ENCODE assay signal across 22 cellular contexts in genomic region chr4:125357675-125358074, GRCh38. TPM values are rescaled to one million over a fixed set of nuclear protein-coding genes. Genes with fewer than 3 reads are reported as not detected.
DNase-seq lines count a peak whose midpoint lies in the region; ATAC-seq, FAIRE-seq and TF ChIP-seq lines count a peak whose summit lies in the region.
"Had no signal": no experiment of that assay in that cellular context is flagged by ENCODE, and none has a peak within 500 bp of the region (broad histone marks: within the 10 kb centered on the region; RNA-seq: fewer than 3 reads in every experiment).

No MANE protein-coding gene starts in this region.

- H3K27ac ChIP-seq in HUES6 (ENCODE audit: low read depth, low read length) (peak overlapping the region; percentile 62; the same call in 1 of the 2 replicates), H1 (ENCODE audit: low read depth, low read length) (no peak overlapping the region)
- H3K27ac ChIP-seq: HL-60 had no signal

- DNase-seq in ELF-1 (ENCODE audit: low read depth, low spot score), result peak; percentile 70
- peak in 1 of 2 experiments; percentile 81 for DNase-seq in H1 (ENCODE audit: low read depth in 1 of 2, low spot score in 2 of 2)
- DNase-seq in iPS-NIHi7 (ENCODE audit: extremely low spot score), result peak; percentile 29
- no peak for DNase-seq in NCI-H2171 (lab: John Stamatoyannopoulos, UW)
- no peak for DNase-seq in cortex of kidney (lab: John Stamatoyannopoulos, UW)
- DNase-seq in LoVo (ENCODE audit: low spot score), result no peak
- DNase-seq: CD8-positive, alpha-beta T cell; DMS79; GOT3; KBM-7; NCI-H1048; NCI-H146; NCI-H226; NCI-H524 treated with DMSO at 0.1 percent for 48 hours had no signal

- H3K4ac ChIP-seq in H1 (replicated peaks; ENCODE audit: insufficient read length, low read depth, low read length), result no peak overlapping the region

- H2BK5ac ChIP-seq in H1 (ENCODE audit: low read depth, low read length), result no peak overlapping the region

- CTCF ChIA-PET in H1 (lab: Charles Lee; ENCODE audit: partially characterized antibody), result interaction anchor here (0.7 to 1.8 kb wide), 2 partner anchors 40 to 114 kb away, joined by 3 to 5 read pairs; no protein-coding TSS in a partner anchor

- no peak overlapping the region for H4K91ac ChIP-seq in H1 (replicated peaks; ENCODE audit: insufficient read length, low read length)

- POLR2A ChIA-PET in H1 (lab: Charles Lee; ENCODE audit: partially characterized antibody), result no interaction called here

- no peak overlapping the region for H2BK12ac ChIP-seq in H1 (ENCODE audit: low read depth, low read length)

- H3K18ac ChIP-seq in H1 (ENCODE audit: extremely low read depth, low read length), result no peak overlapping the region

- H4K20me1 ChIP-seq in H1 (replicated peaks in 1 of 2; ENCODE audit: control insufficient read depth in 1 of 2, insufficient read depth in 2 of 2, low read length in 2 of 2), result no peaks in the 10 kb centered on the region

- no peak overlapping the region for H2BK20ac ChIP-seq in H1 (ENCODE audit: low read length)

- H3K4me3 ChIP-seq in HUES6 (ENCODE audit: low read depth, low read length) (peak overlapping the region; percentile 33; the same call in 1 of the 2 replicates), H1 (ENCODE audit: extremely low read depth in 1 of 4, insufficient read depth in 2 of 4, low read depth in 3 of 4, low read length in 4 of 4) (no peak overlapping the region; a peak in 1 of 8 replicates)

- no peak overlapping the region for H2AK5ac ChIP-seq in H1 (ENCODE audit: low read depth, low read length)

- no peak overlapping the region for H3K56ac ChIP-seq in H1 (replicated peaks; ENCODE audit: insufficient read length, low read depth, low read length)

- no peak for TF ChIP-seq POLR2A in H1 (IDR thresholded peaks at IDR 0.05; ENCODE audit: control extremely low read depth in 1 of 2, low read depth in 2 of 2, low read length in 2 of 2)

- H3K9me3 ChIP-seq in HUES6 (ENCODE audit: control insufficient read depth, insufficient read depth, low read depth, low read length) (no peaks in the 10 kb centered on the region), H1 (ENCODE audit: insufficient read depth in 2 of 2, low read depth in 1 of 2, low read length in 1 of 2) (no peaks in the 10 kb centered on the region)

- no peak overlapping the region for H3K14ac ChIP-seq in H1 (ENCODE audit: insufficient read length)

- WGBS in H1 (ENCODE audit: extremely low coverage in 1 of 2, insufficient coverage in 1 of 2, insufficient read length in 1 of 2, insufficient replicate concordance in 2 of 2, low coverage in 1 of 2, low lambda C conversion rate in 2 of 2, missing lambda C conversion rate in 1 of 2), 2 experiments, result 3% methylated on average over 4 of the region's 4 CpGs; no CpG with 5 or more reads in 1 of the 2 experiments

- H3K4me2 ChIP-seq in H1 (ENCODE audit: insufficient read depth in 1 of 2, low read depth in 2 of 2, low read length in 2 of 2), result peak overlapping the region in 1 of 2 experiments; percentile 36; a peak in 1 of 4 replicates

- TF ChIP-seq EP300 in H1 (IDR thresholded peaks at IDR 0.05; ENCODE audit: borderline replicate concordance in 1 of 2, low read depth in 2 of 2, low read length in 2 of 2), result peak in 1 of 2 experiments; percentile 86; a peak in 2 of 3 replicates

- H3K27me3 ChIP-seq in HUES6 (ENCODE audit: control insufficient read depth, insufficient read depth, low read length) (no peaks in the 10 kb centered on the region), H1 (replicated peaks in 1 of 4; ENCODE audit: control insufficient read depth in 3 of 4, extremely low read depth in 1 of 4, insufficient read depth in 3 of 4, low read length in 3 of 4) (no peaks in the 10 kb centered on the region)

- ATAC-seq in GM21360 (IDR thresholded peaks at IDR 0.05; ENCODE audit: unreplicated experiment), result no peak
- ATAC-seq: CD8-positive, alpha-beta T cell; Panc1 had no signal

- no peak overlapping the region for H3K9ac ChIP-seq in HUES6 (ENCODE audit: low read length)
- H3K9ac ChIP-seq in H1 (replicated peaks in 1 of 4; ENCODE audit: extremely low read depth in 1 of 4, low read depth in 3 of 4, low read length in 3 of 4), result no peak overlapping the region

- H2AFZ ChIP-seq in H1 (ENCODE audit: low read length), result no peak overlapping the region

- peak; percentile 95 for FAIRE-seq in H1 (lab: Jason Lieb, UNC)
- FAIRE-seq: G401.6, GM12891, GM18507, HTR-8/SVneo had no signal

- no peak overlapping the region for H2BK15ac ChIP-seq in H1 (ENCODE audit: low read length)

- H4K5ac ChIP-seq in H1 (ENCODE audit: insufficient read length, low read depth, low read length), result no peak overlapping the region

- no peak for TF ChIP-seq CTCF in H1 (IDR thresholded peaks at IDR 0.05; ENCODE audit: control extremely low read depth in 1 of 3, insufficient read depth in 1 of 3, low read depth in 1 of 3, low read length in 3 of 3)

- TF ChIP-seq RAD21 in H1 (IDR thresholded peaks at IDR 0.05 in 1 of 2, conservative IDR thresholded peaks at IDR 0.05 in 1 of 2; ENCODE audit: low read depth in 2 of 2, low read length in 2 of 2), result no peak

- no peaks in the 10 kb centered on the region for H3K79me1 ChIP-seq in H1 (ENCODE audit: low read depth, low read length)

- H3K23ac ChIP-seq in H1 (ENCODE audit: insufficient read length), result no peak overlapping the region

- H3K79me2 ChIP-seq in H1 (ENCODE audit: control insufficient read depth in 1 of 2, insufficient read depth in 2 of 2, low read length in 2 of 2), result no peaks in the 10 kb centered on the region

- H3K23me2 ChIP-seq in H1 (ENCODE audit: low read depth, low read length), result no peaks in the 10 kb centered on the region

- no peak overlapping the region for H2BK120ac ChIP-seq in H1 (replicated peaks; ENCODE audit: low read depth, low read length)

- no peak overlapping the region for H4K8ac ChIP-seq in H1 (ENCODE audit: extremely low read depth, insufficient read depth, low read length)

- H3K36me3 ChIP-seq in HUES6 (ENCODE audit: control insufficient read depth, insufficient read depth, low read length) (no peaks in the 10 kb centered on the region), H1 (ENCODE audit: control insufficient read depth in 2 of 4, insufficient read depth in 4 of 4, low read length in 3 of 4) (no peaks in the 10 kb centered on the region)

- H3K4me1 ChIP-seq in HUES6 (ENCODE audit: control insufficient read depth, insufficient read depth, low read length) (peaks cover 45% of the 10 kb centered on the region), H1 (replicated peaks in 1 of 4; ENCODE audit: control insufficient read depth in 3 of 4, insufficient read depth in 4 of 4, low read length in 3 of 4) (peaks cover 2 to 18% (median 7%) of the 10 kb centered on the region in 4 experiments; a peak in 4 of 7 replicates)

TF ChIP-seq in H1, 55 proteins besides CTCF, POLR2A, EP300 and RAD21 (continues in another document):
- TF ChIP-seq POU5F1 (IDR thresholded peaks at IDR 0.05; ENCODE audit: low read depth, low read length), result peak; percentile 92

RNA-seq across cellular contexts. Expression of gene FAT4, which starts 42.9 kb away (rescaled TPM):
- 5.0 and 5.3 TPM in 2 replicates for total RNA-seq in H1 (2021; fragmentation: NEBNext Ultra II Directional; extraction: Animal tissue kit (Norgen Biotek cat#: 25700))
- 0.78 and 1.3 TPM in 2 replicates for polyA plus RNA-seq in H1 (2011; rRNA removed)
- polyA plus RNA-seq in H1 (2011; cell fraction: cytosol; rRNA removed), result 1.0 TPM
- polyA plus RNA-seq in H1 (2011; cell fraction: nucleus; rRNA removed), result 2.5 TPM
- polyA plus RNA-seq in H1 (2012, experiment 1 of 2), result 1.3 to 1.4 TPM (median 1.4 TPM) in 4 replicates
- polyA plus RNA-seq in H1 (2012, experiment 2 of 2), result 0.07 TPM
- 2.6 TPM for polyA plus RNA-seq in H1 (2013, experiment 1 of 2)
- polyA plus RNA-seq in H1 (2013, experiment 2 of 2), result 2.0 TPM
- 8.6 and 20.5 TPM in 2 replicates for polyA minus RNA-seq in H1 (2011; rRNA and poly(A)+ RNA removed)
- polyA minus RNA-seq in H1 (2011; cell fraction: cytosol; rRNA and poly(A)+ RNA removed), result 4.0 TPM
- 17.3 TPM for polyA minus RNA-seq in H1 (2011; cell fraction: nucleus; rRNA and poly(A)+ RNA removed)
- total RNA-seq: CD8-positive, alpha-beta T cell had no signal

Comparison
In these comparisons a context has a peak if more than half of its experiments do, and no peak if none do; other contexts are left out.
1. DNase-seq: peak in ELF-1 (single experiment) and iPS-NIHi7 (single experiment); none in NCI-H2171 (single experiment), cortex of kidney (single experiment) and LoVo (single experiment).